24 cellular contexts compared by ENCODE assay signal in genomic region chr12:89306827-89307498, GRCh38. TPM values are rescaled to one million over a fixed set of nuclear protein-coding genes. Genes with fewer than 3 reads are reported as not detected.
A peak's percentile ranks its signal among the peaks of the same experiment; 100 is the strongest.
DNase-seq lines count a peak whose midpoint lies in the region; ATAC-seq, FAIRE-seq and TF ChIP-seq lines count a peak whose summit lies in the region.
"Had no signal": no experiment of that assay in that cellular context is flagged by ENCODE, and none has a peak within 500 bp of the region (broad histone marks: within the 10 kb centered on the region; RNA-seq: fewer than 3 reads in every experiment).

No MANE protein-coding gene starts in this region.

- FAIRE-seq in K562 (lab: Jason Lieb, UNC), result no peak
- FAIRE-seq: A549, endothelial cell of umbilical vein had no signal

- WGBS in K562 (ENCODE audit: insufficient coverage, low coverage, missing lambda C conversion rate), result 6% methylated on average over 5 of the region's 5 CpGs

- H3K27ac ChIP-seq in breast epithelium (no peak overlapping the region), K562 (ENCODE audit: extremely low read depth, low read depth, low read length) (no peak overlapping the region)
- H3K27ac ChIP-seq: A549, C4-2B, Peyer's patch had no signal

- ATAC-seq in K562, result no peak
- ATAC-seq in sciatic nerve, result peak; percentile 44
- ATAC-seq in GM21423 (IDR thresholded peaks at IDR 0.05; ENCODE audit: unreplicated experiment), result no peak
- ATAC-seq in GM18867 (IDR thresholded peaks at IDR 0.05; ENCODE audit: unreplicated experiment), result no peak
- ATAC-seq: A549 had no signal

- no peaks in the 10 kb centered on the region for H3K4me1 Mint-ChIP-seq in MCF 10A (ENCODE audit: insufficient read depth, unreplicated experiment)
- H3K4me1 Mint-ChIP-seq: nephron had no signal

- H3K27me3 Mint-ChIP-seq in MCF 10A (ENCODE audit: insufficient read depth, unreplicated experiment), result no peaks in the 10 kb centered on the region
- H3K27me3 Mint-ChIP-seq: activated naive CD4-positive, alpha-beta T cell treated with anti-CD3 and anti-CD28 coated beads, Interleukin-2, amount 50 U/mL, for 24 hours; memory B cell had no signal

- H3K36me3 Mint-ChIP-seq in MCF 10A (ENCODE audit: insufficient read depth, unreplicated experiment), result no peaks in the 10 kb centered on the region
- H3K36me3 Mint-ChIP-seq: activated naive CD4-positive, alpha-beta T cell treated with anti-CD3 and anti-CD28 coated beads, Interleukin-2, amount 50 U/mL, for 24 hours; memory B cell had no signal

- no peak overlapping the region for H3K4me3 Mint-ChIP-seq in MCF 10A (ENCODE audit: unreplicated experiment)
- H3K4me3 Mint-ChIP-seq: activated naive CD4-positive, alpha-beta T cell treated with anti-CD3 and anti-CD28 coated beads, Interleukin-2, amount 50 U/mL, for 24 hours; memory B cell; nephron had no signal

- TF ChIP-seq EP300 in K562 (IDR thresholded peaks at IDR 0.05; ENCODE audit: low read length), result no peak

- H3K27me3 ChIP-seq in breast epithelium, result no peaks in the 10 kb centered on the region
- H3K27me3 ChIP-seq in K562 (ENCODE audit: control insufficient read depth in 2 of 2, insufficient read depth in 2 of 2, low read length in 2 of 2), result no peaks in the 10 kb centered on the region
- H3K27me3 ChIP-seq: Peyer's patch had no signal

- CTCF ChIA-PET in MCF 10A (lab: Yijun Ruan, JAX) (no interaction called here), K562 (lab: Yijun Ruan, JAX; ENCODE audit: low intra/inter-chr PET ratio) (no interaction called here)

- no peaks in the 10 kb centered on the region for H3K4me1 ChIP-seq in breast epithelium
- no peaks in the 10 kb centered on the region for H3K4me1 ChIP-seq in K562 (replicated peaks in 1 of 2; ENCODE audit: control insufficient read depth in 2 of 2, insufficient read depth in 2 of 2, low read length in 2 of 2)
- H3K4me1 ChIP-seq: A549, Peyer's patch had no signal

- BruUV-seq in MCF 10A (replicated peaks; lab: Mats Ljungman, UMichigan) (no TSS peak), K562 (replicated peaks; lab: Mats Ljungman, UMichigan) (no TSS peak)

- H3K9me1 ChIP-seq in K562 (ENCODE audit: control insufficient read depth, insufficient read depth, low read length), result no peaks in the 10 kb centered on the region

- TF ChIP-seq POLR2A in breast epithelium (IDR thresholded peaks at IDR 0.05) (no peak), K562 (conservative IDR thresholded peaks at IDR 0.05) (no peak)

- H3K9ac ChIP-seq in K562 (ENCODE audit: insufficient read depth in 1 of 2, low read depth in 2 of 2, low read length in 2 of 2), result no peak overlapping the region

- in situ Hi-C loops in K562 (cut with MboI), result no loop called here

- H3K4me3 ChIP-seq in breast epithelium (no peak overlapping the region), K562 (no peak overlapping the region)
- H3K4me3 ChIP-seq: A549, Peyer's patch had no signal

- no peaks in the 10 kb centered on the region for H3K36me3 ChIP-seq in breast epithelium
- no peaks in the 10 kb centered on the region for H3K36me3 ChIP-seq in K562 (ENCODE audit: control insufficient read depth, insufficient read depth, low read length)
- H3K36me3 ChIP-seq: Peyer's patch had no signal

- POLR2A ChIA-PET in MCF 10A (lab: Yijun Ruan, JAX), result interaction anchor here (1.1 kb wide), 1 partner anchor 45 kb away, joined by 5 read pairs; the partner anchor contains the start of gene DUSP6
- POLR2A ChIA-PET in K562 (lab: Yijun Ruan, JAX), result no interaction called here

- H4K20me1 ChIP-seq in K562 (replicated peaks; ENCODE audit: control insufficient read depth, insufficient read depth, low read length), result no peaks in the 10 kb centered on the region

- no peak overlapping the region for H3K27ac Mint-ChIP-seq in MCF 10A (ENCODE audit: low read depth, unreplicated experiment)
- H3K27ac Mint-ChIP-seq: activated naive CD4-positive, alpha-beta T cell treated with anti-CD3 and anti-CD28 coated beads, Interleukin-2, amount 50 U/mL, for 24 hours; memory B cell; nephron had no signal

- H3K79me2 ChIP-seq in K562 (ENCODE audit: control insufficient read depth, insufficient read depth, low read length), result no peaks in the 10 kb centered on the region

- no peak overlapping the region for H2AFZ ChIP-seq in K562 (ENCODE audit: low read depth, low read length)

- DNase-seq in MCF 10A (ENCODE audit: unreplicated experiment) (peak; percentile 18), breast epithelium (ENCODE audit: low spot score in 2 of 2) (no peak), MV-4-11 (lab: John Stamatoyannopoulos, UW) (peak; percentile 73), K562 (ENCODE audit: extremely low read depth in 1 of 4, low spot score in 3 of 4) (no peak), sciatic nerve (ENCODE audit: low spot score) (no peak), NCI-H2171 treated with DMSO at 0.1 percent for 48 hours (lab: John Stamatoyannopoulos, UW) (no peak)
- DNase-seq: activated CD4-positive, alpha-beta T cell treated with anti-CD3 and anti-CD28 coated beads, Interleukin-2, amount 50 U/mL, for 4 hours; cortex of kidney; DMS79; GOT3; hippocampal formation; kidney; NCI-H1417; NCI-H2171; NCI-H748 treated with DMSO at 0.1 percent for 48 hours; Peyer's patch had no signal

- intact Hi-C loops in MCF 10A (cut with micrococcal nuclease), result no loop called here
- intact Hi-C loops in breast epithelium (cut with DNase I; ENCODE audit: low total_unique reads), result no loop called here
- intact Hi-C loops in K562 (cut with micrococcal nuclease), result no loop called here
- intact Hi-C loops in sciatic nerve (cut with DNase I), result no loop called here

- TF ChIP-seq RAD21 in K562 (CRISPR knock-in tag; conservative IDR thresholded peaks at IDR 0.05 in 1 of 2, IDR thresholded peaks at IDR 0.05 in 1 of 2), result no peak

- TF ChIP-seq CTCF in MCF 10A (IDR thresholded peaks at IDR 0.05; ENCODE audit: unreplicated experiment), result no peak
- no peak for TF ChIP-seq CTCF in breast epithelium (IDR thresholded peaks at IDR 0.05)
- TF ChIP-seq CTCF in K562 (IDR thresholded peaks at IDR 0.05 in 2 of 3, conservative IDR thresholded peaks at IDR 0.05 in 1 of 3; ENCODE audit: insufficient read depth in 2 of 3, low read depth in 1 of 3, low read length in 3 of 3), result no peak

- H3K9me3 ChIP-seq in breast epithelium (no peaks in the 10 kb centered on the region), K562 (replicated peaks; ENCODE audit: control insufficient read depth, insufficient read depth, low read depth, low read length) (no peaks in the 10 kb centered on the region)
- H3K9me3 ChIP-seq: A549, Peyer's patch had no signal

- H3K4me2 ChIP-seq in K562 (ENCODE audit: insufficient read depth, low read length), result no peak overlapping the region
- H3K4me2 ChIP-seq: A549 had no signal

- H3K9me3 Mint-ChIP-seq in MCF 10A (ENCODE audit: unreplicated experiment), result no peaks in the 10 kb centered on the region
- H3K9me3 Mint-ChIP-seq: activated naive CD4-positive, alpha-beta T cell treated with anti-CD3 and anti-CD28 coated beads, Interleukin-2, amount 50 U/mL, for 24 hours; memory B cell; nephron had no signal

TF ChIP-seq in K562, 482 proteins besides CTCF, POLR2A, EP300 and RAD21 (continues in another document):
- TF ChIP-seq, protein P1, sequence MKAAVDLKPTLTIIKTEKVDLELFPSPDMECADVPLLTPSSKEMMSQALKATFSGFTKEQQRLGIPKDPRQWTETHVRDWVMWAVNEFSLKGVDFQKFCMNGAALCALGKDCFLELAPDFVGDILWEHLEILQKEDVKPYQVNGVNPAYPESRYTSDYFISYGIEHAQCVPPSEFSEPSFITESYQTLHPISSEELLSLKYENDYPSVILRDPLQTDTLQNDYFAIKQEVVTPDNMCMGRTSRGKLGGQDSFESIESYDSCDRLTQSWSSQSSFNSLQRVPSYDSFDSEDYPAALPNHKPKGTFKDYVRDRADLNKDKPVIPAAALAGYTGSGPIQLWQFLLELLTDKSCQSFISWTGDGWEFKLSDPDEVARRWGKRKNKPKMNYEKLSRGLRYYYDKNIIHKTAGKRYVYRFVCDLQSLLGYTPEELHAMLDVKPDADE (conservative IDR thresholded peaks at IDR 0.05; ENCODE audit: control insufficient read depth, low read depth, low read length), result no peak
- no peak for TF ChIP-seq CEBPG (CRISPR knock-in tag; IDR thresholded peaks at IDR 0.05)
- TF ChIP-seq CEBPG (tag; conservative IDR thresholded peaks at IDR 0.05 in 1 of 2, IDR thresholded peaks at IDR 0.05 in 1 of 2), result peak; percentile 40 to 55; a peak in 2 of 4 replicates
- TF ChIP-seq, protein P2, sequence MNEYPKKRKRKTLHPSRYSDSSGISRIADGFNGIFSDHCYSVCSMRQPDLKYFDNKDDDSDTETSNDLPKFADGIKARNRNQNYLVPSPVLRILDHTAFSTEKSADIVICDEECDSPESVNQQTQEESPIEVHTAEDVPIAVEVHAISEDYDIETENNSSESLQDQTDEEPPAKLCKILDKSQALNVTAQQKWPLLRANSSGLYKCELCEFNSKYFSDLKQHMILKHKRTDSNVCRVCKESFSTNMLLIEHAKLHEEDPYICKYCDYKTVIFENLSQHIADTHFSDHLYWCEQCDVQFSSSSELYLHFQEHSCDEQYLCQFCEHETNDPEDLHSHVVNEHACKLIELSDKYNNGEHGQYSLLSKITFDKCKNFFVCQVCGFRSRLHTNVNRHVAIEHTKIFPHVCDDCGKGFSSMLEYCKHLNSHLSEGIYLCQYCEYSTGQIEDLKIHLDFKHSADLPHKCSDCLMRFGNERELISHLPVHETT (CRISPR knock-in tag; conservative IDR thresholded peaks at IDR 0.05 in 1 of 2, IDR thresholded peaks at IDR 0.05 in 1 of 2), result no peak
- no peak for TF ChIP-seq NR1H2 (CRISPR knock-in tag; IDR thresholded peaks at IDR 0.05)
- TF ChIP-seq ARHGAP35 (IDR thresholded peaks at IDR 0.05; ENCODE audit: partially characterized antibody), result no peak

RNA-seq across cellular contexts. Expression of gene DUSP6, which starts 45.3 kb away (rescaled TPM):
- total RNA-seq in MCF 10A (2022) (99.9 and 149 TPM in 2 replicates), breast epithelium (10 to 100 TPM; 53.8 to 97.5 (median 88.8) TPM), K562 (2014; rRNA removed) (0.12 TPM in 1 of 2 replicates, not detected in the other), K562 (2014; rRNA removed; fragmentation: Illumina TruSeq; extraction: Trizol) (0.06 TPM in 1 of 2 replicates, not detected in the other), K562 (2015; rRNA removed; fragmentation: Illumina TruSeq; extraction: Trizol) (0.08 and 0.14 TPM in 2 replicates), K562 (2021) (0.47 and 0.60 TPM in 2 replicates), sciatic nerve (93.3 TPM)
- total RNA-seq in K562 (2011; cell fraction: chromatin; rRNA removed; ENCODE audit: low replicate concordance), result 0.19 and 0.26 TPM in 2 replicates
- total RNA-seq in K562 (2011; cell fraction: nucleolus; rRNA removed), result not detected in 2 replicates
- total RNA-seq in K562 (2011; cell fraction: nucleoplasm; rRNA removed), result 0.23 TPM in 1 of 2 replicates, not detected in the other
- polyA plus RNA-seq in K562 (2011; rRNA removed) (0.08 and 0.20 TPM in 2 replicates), K562 (2014; fragmentation: Illumina TruSeq; extraction: Trizol) (0.12 and 0.40 TPM in 2 replicates), K562 (2014; fragmentation: Nextera tagmentation; extraction: Ambion mirVana) (under 1 TPM; 0.04 TPM), K562 (2014; rRNA removed) (0.03 and 0.04 TPM in 2 replicates)
- polyA plus RNA-seq in K562 (2011; cell fraction: cytosol; rRNA removed), result 0.06 and 0.24 TPM in 2 replicates
- polyA plus RNA-seq in K562 (2011; cell fraction: nucleus; rRNA removed), result 0.57 and 0.65 TPM in 2 replicates
- 0.07 and 0.14 TPM in 2 replicates for polyA plus RNA-seq in K562 (2012)
- 0.18 TPM in 1 of 2 replicates, not detected in the other for polyA minus RNA-seq in K562 (2011; rRNA and poly(A)+ RNA removed)
- polyA minus RNA-seq in K562 (2011; cell fraction: cytosol; rRNA and poly(A)+ RNA removed), result not detected in 2 replicates
- 0.13 and 0.44 TPM in 2 replicates for polyA minus RNA-seq in K562 (2011; cell fraction: nucleus; rRNA and poly(A)+ RNA removed)

Comparison
In these comparisons a context has a peak if more than half of its experiments do, and no peak if none do; other contexts are left out.
1. DNase-seq: peak in MCF 10A (single experiment) and MV-4-11 (single experiment); none in breast epithelium (0 of 2), K562 (0 of 4), sciatic nerve (single experiment) and NCI-H2171 treated with DMSO at 0.1 percent for 48 hours (single experiment).
2. RNA of gene DUSP6, which starts 45.3 kb away (total RNA-seq): 99.9 to 149 TPM in MCF 10A, 93.3 TPM in sciatic nerve (single experiment) and 53.8 to 97.5 TPM in breast epithelium; 0.06 to 0.60 TPM in K562; every median in the first group is over 10 times any median in the second.